In the genomic region with DNA sequence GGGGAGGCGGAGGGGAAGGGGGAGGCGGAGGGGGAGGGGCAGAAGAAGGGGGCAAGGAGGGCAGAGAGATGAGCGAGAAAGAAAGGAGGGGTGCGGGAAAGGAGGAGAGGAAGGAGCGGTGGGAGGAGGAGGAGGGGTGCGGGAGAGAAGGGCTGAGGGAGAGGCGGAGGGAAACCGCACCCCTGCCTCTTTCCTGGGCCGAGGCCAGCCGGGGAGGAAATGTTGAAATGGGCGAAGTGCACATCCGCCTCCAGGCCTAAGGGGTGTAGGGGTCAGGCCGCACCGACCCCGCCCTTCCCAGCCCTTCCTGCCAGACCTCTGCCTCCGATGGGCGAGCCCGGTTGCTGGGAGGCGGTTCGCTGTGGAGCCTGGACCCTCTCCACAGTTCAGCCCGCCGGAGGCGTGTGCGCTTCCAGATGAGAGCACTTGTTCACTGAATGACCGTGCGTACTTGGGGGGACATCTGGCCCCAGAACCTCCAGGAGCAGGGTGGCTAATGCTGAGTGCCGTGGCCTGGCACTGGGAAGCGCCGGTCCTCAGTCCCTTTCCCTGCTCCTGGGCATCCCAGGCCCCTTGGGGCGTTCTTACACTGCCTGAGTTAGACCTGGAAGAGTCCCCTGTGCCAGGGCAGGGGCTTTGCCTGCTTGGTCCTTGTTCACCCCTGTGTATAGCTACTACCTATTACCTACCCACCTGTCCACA, we compare ENCODE assay signal across 8 cellular contexts.
DNase-seq lines count a peak whose midpoint lies in the region; ATAC-seq and TF ChIP-seq lines count a peak whose summit lies in the region.

No MANE protein-coding gene starts in this region.

- no peaks in the 10 kb centered on the region for H3K36me3 ChIP-seq in tibial nerve

- H3K4me1 ChIP-seq in tibial nerve: peaks cover 0 to 55% (median 16%) of the 10 kb centered on the region in 4 donors

- H3K27ac Mint-ChIP-seq in natural killer cell: peak overlapping the region; percentile 53 to 87

- H3K4me3 ChIP-seq in tibial nerve: peak overlapping the region; percentile 56 to 65 (median 58)

- peak overlapping the region; percentile 90 to 99 (median 96) for H3K27ac ChIP-seq in tibial nerve

- peak; percentile 50 to 88 for TF ChIP-seq EP300 in tibial nerve (IDR thresholded peaks at IDR 0.05)

- H3K9me3 Mint-ChIP-seq in natural killer cell: no peaks in the 10 kb centered on the region

- intact Hi-C loops in natural killer cell (cut with micrococcal nuclease): loop anchor here (10.0 kb wide), 3 partner anchors 48 to 148 kb away; a partner anchor contains a TSS

- DNase-seq in AG08396 (ENCODE audit: low spot score) (peak; percentile 68), NCI-H524 treated with DMSO at 0.1 percent for 48 hours (lab: John Stamatoyannopoulos, UW) (peak; percentile 48), fibroblast of peridontal ligament (ENCODE audit: extremely low read depth) (peak; percentile 33), natural killer cell (peak; percentile 24), tibial nerve (ENCODE audit: low spot score in 2 of 2) (peak; percentile 87 to 89)
- DNase-seq in activated CD8-positive, alpha-beta memory T cell treated with anti-CD3 and anti-CD28 coated beads, Interleukin-2, amount 50 U/mL, for 24 hours (ENCODE audit: extremely low read depth): peak; percentile 7

- peak; percentile 30 for ATAC-seq in HG03039 (IDR thresholded peaks at IDR 0.05; ENCODE audit: unreplicated experiment)
- peak; percentile 44 to 67 (median 51) for ATAC-seq in natural killer cell

- H3K27me3 Mint-ChIP-seq in natural killer cell (ENCODE audit: low read depth in 2 of 2): no peaks in the 10 kb centered on the region

- WGBS in tibial nerve, 2 donors: 5 to 10% methylated on average over 19 to 22 of the region's 30 CpGs

- peaks cover 0 to 3% (median 0%) of the 10 kb centered on the region in 4 donors for H3K9me3 ChIP-seq in tibial nerve

- peaks cover 12 to 35% of the 10 kb centered on the region in 2 donors for H3K4me1 Mint-ChIP-seq in natural killer cell

- TF ChIP-seq CTCF in natural killer cell (IDR thresholded peaks at IDR 0.05) (no peak), tibial nerve (IDR thresholded peaks at IDR 0.05) (peak in 1 of 5 experiments; percentile 10)

- peak overlapping the region; percentile 87 for H3K4me3 Mint-ChIP-seq in natural killer cell

- no peaks in the 10 kb centered on the region for H3K36me3 Mint-ChIP-seq in natural killer cell

- no peaks in the 10 kb centered on the region for H3K27me3 ChIP-seq in tibial nerve

- TF ChIP-seq POLR2A in GM18526 (IDR thresholded peaks at IDR 0.05; ENCODE audit: extremely low read depth, insufficient read length) (peak; percentile 66), tibial nerve (IDR thresholded peaks at IDR 0.05) (no peak)

Comparison
In these comparisons a context has a peak if more than half of its experiments do, and no peak if none do; other contexts are left out.
1. Peak in every context shown above with its lines: DNase-seq, ATAC-seq, H3K4me3 ChIP-seq and H3K27ac ChIP-seq.
2. DNase-seq: peak in every context shown above with its lines; median percentile 88 in tibial nerve; 68 in AG08396; 48 in NCI-H524 treated with DMSO at 0.1 percent for 48 hours; 33 in fibroblast of peridontal ligament; 24 in natural killer cell; 7 in activated CD8-positive, alpha-beta memory T cell treated with anti-CD3 and anti-CD28 coated beads, Interleukin-2, amount 50 U/mL, for 24 hours.